Comparison of ENCODE assay signal across 1 cellular context in genomic region chr12:106288510-106289195, GRCh38.
TF ChIP-seq lines count a peak whose summit lies in the region.

No MANE protein-coding gene starts in this region.

TF ChIP-seq in SK-N-SH, 30 proteins besides CTCF, POLR2A, EP300 and RAD21:
- TF ChIP-seq FOXJ3 (CRISPR knock-in tag; IDR thresholded peaks at IDR 0.05) (no peak), TCF12 (IDR thresholded peaks at IDR 0.05) (peak; percentile 48; the same call in 1 of the 2 replicates), PBX3 (IDR thresholded peaks at IDR 0.05) (peak; percentile 60; the same call in 1 of the 2 replicates), FOSL2 (IDR thresholded peaks at IDR 0.05; ENCODE audit: borderline replicate concordance, low read depth) (peak; percentile 93), MAX (IDR thresholded peaks at IDR 0.05; ENCODE audit: low read depth) (peak; percentile 62; the same call in 1 of the 2 replicates), MEF2A (IDR thresholded peaks at IDR 0.05; ENCODE audit: borderline replicate concordance, low read depth) (no peak), CHD2 (IDR thresholded peaks at IDR 0.05; ENCODE audit: low read length, partially characterized antibody) (no peak), SMC3 (IDR thresholded peaks at IDR 0.05; ENCODE audit: low read depth, low read length) (no peak), SIN3A (IDR thresholded peaks at IDR 0.05; ENCODE audit: borderline replicate concordance, low read depth, low read length) (no peak), TAF1 (IDR thresholded peaks at IDR 0.05; ENCODE audit: borderline replicate concordance, low read depth, low read length) (0 out of 2 replicates have a peak, but pooled peaks have one; percentile 8), RCOR1 (IDR thresholded peaks at IDR 0.05; ENCODE audit: low read length) (no peak), IRF3 (IDR thresholded peaks at IDR 0.05; ENCODE audit: low read depth, low read length) (no peak), RFX5 (IDR thresholded peaks at IDR 0.05; ENCODE audit: low read length) (no peak), FOXM1 (IDR thresholded peaks at IDR 0.05; ENCODE audit: low read depth) (no peak), NRF1 (IDR thresholded peaks at IDR 0.05; ENCODE audit: low read depth, low read length) (no peak), RXRA (IDR thresholded peaks at IDR 0.05; ENCODE audit: borderline replicate concordance, low read depth) (no peak), POLR2AphosphoS5 (IDR thresholded peaks at IDR 0.05; ENCODE audit: low read depth, low read length) (no peak), JUND (IDR thresholded peaks at IDR 0.05) (peak; percentile 84), USF2 (IDR thresholded peaks at IDR 0.05; ENCODE audit: borderline replicate concordance, low read depth, low read length) (no peak), GABPA (IDR thresholded peaks at IDR 0.05; ENCODE audit: low read depth) (no peak), ELF1 (IDR thresholded peaks at IDR 0.05) (no peak), USF1 (IDR thresholded peaks at IDR 0.05; ENCODE audit: borderline replicate concordance, low read depth) (no peak), REST (IDR thresholded peaks at IDR 0.05; ENCODE audit: low read depth, low read length) (0 out of 2 replicates have a peak, but pooled peaks have one; percentile 21)
